Comparison of ENCODE assay signal across 23 cellular contexts in the genomic region with DNA sequence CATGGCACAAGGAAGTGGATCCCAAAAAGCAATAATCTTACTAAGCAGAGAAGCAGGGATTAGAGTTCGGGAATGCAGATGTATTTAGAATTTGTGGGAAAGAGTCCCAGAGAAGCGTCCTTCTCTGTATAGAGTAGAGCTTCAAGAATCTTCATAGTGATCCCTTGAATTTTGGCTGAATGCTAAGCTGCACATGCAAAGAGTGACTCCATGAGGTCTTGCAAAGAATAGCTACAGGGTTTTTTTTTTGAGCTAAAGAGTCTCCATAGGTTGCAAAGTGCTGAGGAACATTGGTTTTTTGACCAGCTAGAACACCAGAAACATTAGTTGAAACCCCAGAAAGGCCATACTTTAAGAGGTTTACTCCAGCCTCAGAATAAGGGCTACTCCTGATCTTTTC.
A peak's percentile ranks its signal among the peaks of the same experiment; 100 is the strongest.
DNase-seq lines count a peak whose midpoint lies in the region; ATAC-seq and TF ChIP-seq lines count a peak whose summit lies in the region.
"Had no signal": no experiment of that assay in that cellular context is flagged by ENCODE, and none has a peak within 500 bp of the region (broad histone marks: within the 10 kb centered on the region; RNA-seq: fewer than 3 reads in every experiment).

No MANE protein-coding gene starts in this region.

- POLR2A ChIA-PET in A673 (lab: Charles Lee; ENCODE audit: low non-redundant PET) = no interaction called here

- no peak for DNase-seq in A673 (ENCODE audit: low spot score)
- no peak for DNase-seq in WERI-Rb-1
- peak; percentile 11 for DNase-seq in iPS DF 4.7 (ENCODE audit: extremely low read depth, low spot score)
- DNase-seq in right lobe of liver = no peak
- no peak for DNase-seq in CD1c-positive myeloid dendritic cell (ENCODE audit: extremely low spot score)
- DNase-seq in NCI-H2227 (lab: John Stamatoyannopoulos, UW; ENCODE audit: unreplicated experiment) = no peak
- no peak for DNase-seq in stomach
- DNase-seq: CD8-positive, alpha-beta memory T cell; DMS79; Karpas-422; MM.1S; NCI-H1092; NCI-H146; NCI-H2081; NCI-H2171 treated with DMSO at 0.1 percent for 48 hours; NCI-H510A; NCI-H748 treated with DMSO at 0.1 percent for 48 hours; Peyer's patch had no signal

- H3K4me1 ChIP-seq in A673 (ENCODE audit: insufficient read depth, low read length, poor library complexity, severe bottlenecking) (no peaks in the 10 kb centered on the region), right lobe of liver (no peaks in the 10 kb centered on the region), stomach (no peaks in the 10 kb centered on the region)
- H3K4me1 ChIP-seq: A549, BLaER1, Peyer's patch, SJSA1 had no signal

- CTCF ChIA-PET in A673 (lab: Charles Lee) = no interaction called here

- TF ChIP-seq POLR2A in right lobe of liver (IDR thresholded peaks at IDR 0.05) (no peak), stomach (IDR thresholded peaks at IDR 0.05) (no peak)

- no peaks in the 10 kb centered on the region for H3K27me3 ChIP-seq in A673 (replicated peaks; ENCODE audit: insufficient read depth, low read depth, low read length, poor library complexity)
- no peaks in the 10 kb centered on the region for H3K27me3 ChIP-seq in WERI-Rb-1 (ENCODE audit: insufficient read depth, low read depth, severe bottlenecking)
- H3K27me3 ChIP-seq in right lobe of liver = no peaks in the 10 kb centered on the region
- H3K27me3 ChIP-seq in stomach = no peaks in the 10 kb centered on the region
- H3K27me3 ChIP-seq: BLaER1, Peyer's patch, SJSA1 had no signal

- H3K4me3 ChIP-seq in A673 (ENCODE audit: low read depth, low read length, poor library complexity, severe bottlenecking) (no peak overlapping the region), WERI-Rb-1 (ENCODE audit: low read depth, low read length) (no peak overlapping the region), right lobe of liver (no peak overlapping the region), stomach (no peak overlapping the region)
- H3K4me3 ChIP-seq: A549, BLaER1, Peyer's patch, SJSA1 had no signal

- H3K9me3 ChIP-seq in A673 (ENCODE audit: low read depth, low read length, poor library complexity, severe bottlenecking) = no peaks in the 10 kb centered on the region
- H3K9me3 ChIP-seq in WERI-Rb-1 (ENCODE audit: severe bottlenecking) = no peaks in the 10 kb centered on the region
- H3K9me3 ChIP-seq in right lobe of liver = no peaks in the 10 kb centered on the region
- peaks cover 0 to 7% (median 0%) of the 10 kb centered on the region in 4 donors for H3K9me3 ChIP-seq in stomach
- H3K9me3 ChIP-seq: A549, Peyer's patch, SJSA1 had no signal

- peak; percentile 31; the same call in 1 of the 2 replicates for TF ChIP-seq RAD21 in Ishikawa (IDR thresholded peaks at IDR 0.05; ENCODE audit: low read depth)

- H3K36me3 ChIP-seq in A673 (ENCODE audit: insufficient read depth, low read length, poor library complexity, severe bottlenecking) (no peaks in the 10 kb centered on the region), WERI-Rb-1 (no peaks in the 10 kb centered on the region), right lobe of liver (no peaks in the 10 kb centered on the region), stomach (no peaks in the 10 kb centered on the region)
- H3K36me3 ChIP-seq: BLaER1, Peyer's patch, SJSA1 had no signal

- WGBS in right lobe of liver (ENCODE audit: insufficient coverage, low coverage, low lambda C conversion rate, missing lambda C conversion rate) = 35% methylated on average over 2 of the region's 2 CpGs
- 69 to 84% (median 75%) methylated on average over 2 of the region's 2 CpGs for WGBS in stomach, 5 donors

- TF ChIP-seq EP300 in Ishikawa (IDR thresholded peaks at IDR 0.05; ENCODE audit: borderline replicate concordance) (no peak), stomach (IDR thresholded peaks at IDR 0.05) (no peak)

- intact Hi-C loops in A673 (cut with micrococcal nuclease; ENCODE audit: unreplicated experiment) = no loop called here
- intact Hi-C loops in right lobe of liver (cut with DNase I) = no loop called here
- intact Hi-C loops in stomach (cut with DNase I; ENCODE audit: low total_unique reads) = no loop called here

- H3K27ac ChIP-seq in A673 (ENCODE audit: low read depth, low read length, poor library complexity, severe bottlenecking) (no peak overlapping the region), WERI-Rb-1 (no peak overlapping the region), right lobe of liver (no peak overlapping the region), stomach (no peak overlapping the region)
- H3K27ac ChIP-seq: A549, BLaER1, HL-60, Peyer's patch, SJSA1 had no signal

- no peak for ATAC-seq in right lobe of liver
- ATAC-seq: A549 had no signal

- BruUV-seq in A673 (replicated peaks; lab: Mats Ljungman, UMichigan) = no TSS peak

- TF ChIP-seq CTCF in A673 (conservative IDR thresholded peaks at IDR 0.05; ENCODE audit: low read depth, low read length) = 0 out of 2 replicates have a peak, but pooled peaks have one; percentile 14
- TF ChIP-seq CTCF in WERI-Rb-1 (IDR thresholded peaks at IDR 0.05; ENCODE audit: low read depth, low read length) = peak; percentile 29
- TF ChIP-seq CTCF in right lobe of liver (IDR thresholded peaks at IDR 0.05) = no peak
- TF ChIP-seq CTCF in stomach (IDR thresholded peaks at IDR 0.05) = no peak

TF ChIP-seq in Ishikawa, 13 proteins besides CTCF, POLR2A, EP300 and RAD21:
- TF ChIP-seq, protein P1, sequence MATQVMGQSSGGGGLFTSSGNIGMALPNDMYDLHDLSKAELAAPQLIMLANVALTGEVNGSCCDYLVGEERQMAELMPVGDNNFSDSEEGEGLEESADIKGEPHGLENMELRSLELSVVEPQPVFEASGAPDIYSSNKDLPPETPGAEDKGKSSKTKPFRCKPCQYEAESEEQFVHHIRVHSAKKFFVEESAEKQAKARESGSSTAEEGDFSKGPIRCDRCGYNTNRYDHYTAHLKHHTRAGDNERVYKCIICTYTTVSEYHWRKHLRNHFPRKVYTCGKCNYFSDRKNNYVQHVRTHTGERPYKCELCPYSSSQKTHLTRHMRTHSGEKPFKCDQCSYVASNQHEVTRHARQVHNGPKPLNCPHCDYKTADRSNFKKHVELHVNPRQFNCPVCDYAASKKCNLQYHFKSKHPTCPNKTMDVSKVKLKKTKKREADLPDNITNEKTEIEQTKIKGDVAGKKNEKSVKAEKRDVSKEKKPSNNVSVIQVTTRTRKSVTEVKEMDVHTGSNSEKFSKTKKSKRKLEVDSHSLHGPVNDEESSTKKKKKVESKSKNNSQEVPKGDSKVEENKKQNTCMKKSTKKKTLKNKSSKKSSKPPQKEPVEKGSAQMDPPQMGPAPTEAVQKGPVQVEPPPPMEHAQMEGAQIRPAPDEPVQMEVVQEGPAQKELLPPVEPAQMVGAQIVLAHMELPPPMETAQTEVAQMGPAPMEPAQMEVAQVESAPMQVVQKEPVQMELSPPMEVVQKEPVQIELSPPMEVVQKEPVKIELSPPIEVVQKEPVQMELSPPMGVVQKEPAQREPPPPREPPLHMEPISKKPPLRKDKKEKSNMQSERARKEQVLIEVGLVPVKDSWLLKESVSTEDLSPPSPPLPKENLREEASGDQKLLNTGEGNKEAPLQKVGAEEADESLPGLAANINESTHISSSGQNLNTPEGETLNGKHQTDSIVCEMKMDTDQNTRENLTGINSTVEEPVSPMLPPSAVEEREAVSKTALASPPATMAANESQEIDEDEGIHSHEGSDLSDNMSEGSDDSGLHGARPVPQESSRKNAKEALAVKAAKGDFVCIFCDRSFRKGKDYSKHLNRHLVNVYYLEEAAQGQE (IDR thresholded peaks at IDR 0.05; ENCODE audit: low read depth) = no peak

Comparison
In these comparisons a context has a peak if more than half of its experiments do, and no peak if none do; other contexts are left out.
1. CTCF ChIP-seq: peak in A673 (single experiment) and WERI-Rb-1 (single experiment); none in right lobe of liver (0 of 4) and stomach (0 of 7).